In the genomic region with DNA sequence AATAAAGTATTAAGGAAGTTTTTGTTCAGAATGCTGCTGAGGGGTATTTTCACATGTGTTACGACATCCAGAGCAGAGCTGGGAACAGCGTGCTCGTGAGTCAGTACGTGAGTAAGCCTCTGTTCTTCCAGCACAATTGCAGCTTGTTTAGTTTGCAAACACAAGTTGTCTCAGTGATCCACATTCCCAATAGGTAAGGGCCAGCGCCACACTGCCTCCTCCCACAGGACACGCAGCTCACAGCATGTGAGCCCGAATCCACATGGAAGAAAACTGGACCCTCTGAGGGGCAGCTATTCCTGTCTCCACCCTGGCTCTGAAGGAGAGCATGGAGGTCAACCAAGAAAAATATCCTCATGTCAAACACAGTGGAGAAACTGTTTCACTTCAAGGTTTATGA, we compare ENCODE assay signal across 8 cellular contexts.
A peak's percentile ranks its signal among the peaks of the same experiment; 100 is the strongest.
DNase-seq lines count a peak whose midpoint lies in the region; ATAC-seq and TF ChIP-seq lines count a peak whose summit lies in the region.

No MANE protein-coding gene starts in this region.

- H3K36me3 Mint-ChIP-seq in Calu3 (ENCODE audit: insufficient read depth, unreplicated experiment): no peaks in the 10 kb centered on the region

- H3K27me3 ChIP-seq in gastroesophageal sphincter: no peaks in the 10 kb centered on the region
- H3K27me3 ChIP-seq in psoas muscle (ENCODE audit: insufficient read depth in 3 of 3, low read length in 2 of 3): no peaks in the 10 kb centered on the region

- H3K4me3 Mint-ChIP-seq in Calu3 (ENCODE audit: low read depth, unreplicated experiment): peak overlapping the region; percentile 10

- DNase-seq in Calu3 (peak; percentile 68), SW 1271 (lab: John Stamatoyannopoulos, UW) (peak; percentile 50 to 87), psoas muscle (peak; percentile 65 to 80)
- DNase-seq in stimulated activated CD4-positive, alpha-beta T cell treated with anti-CD3 and anti-CD28 coated beads, Interleukin-4, amount 100 ng/mL, for 4 hours: no peak

- H3K4me3 ChIP-seq in gastroesophageal sphincter: no peak overlapping the region
- H3K4me3 ChIP-seq in psoas muscle: no peak overlapping the region

- peak; percentile 96 for ATAC-seq in gastroesophageal sphincter
- peak; percentile 28 to 91 (median 86) for ATAC-seq in psoas muscle
- no peak for ATAC-seq in GM21390 (IDR thresholded peaks at IDR 0.05; ENCODE audit: unreplicated experiment)
- no peak for ATAC-seq in HG02884 (IDR thresholded peaks at IDR 0.05; ENCODE audit: unreplicated experiment)
- no peak for ATAC-seq in GM18520 (IDR thresholded peaks at IDR 0.05; ENCODE audit: unreplicated experiment)

- peak in 1 of 2 donors; percentile 43 for TF ChIP-seq POLR2A in gastroesophageal sphincter (IDR thresholded peaks at IDR 0.05)

- H3K4me1 Mint-ChIP-seq in Calu3 (ENCODE audit: low read depth, unreplicated experiment): peaks cover 17% of the 10 kb centered on the region

- no peaks in the 10 kb centered on the region for H3K9me3 ChIP-seq in gastroesophageal sphincter
- H3K9me3 ChIP-seq in psoas muscle: no peaks in the 10 kb centered on the region

- BruUV-seq in Calu3 (replicated peaks; lab: Mats Ljungman, UMichigan): no TSS peak

- intact Hi-C loops in Calu3 (cut with micrococcal nuclease; ENCODE audit: unreplicated experiment) (loop anchor here (5.0 kb wide), 2 partner anchors 83 to 142 kb away; no protein-coding TSS in a partner anchor), psoas muscle (cut with DNase I) (no loop called here)

- no peak for TF ChIP-seq EP300 in gastroesophageal sphincter (IDR thresholded peaks at IDR 0.05)

- H3K27me3 Mint-ChIP-seq in Calu3 (ENCODE audit: unreplicated experiment): no peaks in the 10 kb centered on the region

- no peaks in the 10 kb centered on the region for H3K36me3 ChIP-seq in gastroesophageal sphincter
- H3K36me3 ChIP-seq in psoas muscle (ENCODE audit: insufficient read depth in 1 of 2, low read depth in 1 of 2): no peaks in the 10 kb centered on the region

- WGBS in gastroesophageal sphincter (ENCODE audit: low coverage in 1 of 2), 2 donors: 9 to 41% methylated on average over 6 to 7 of the region's 7 CpGs
- 56 to 75% (median 67%) methylated on average over 7 of the region's 7 CpGs for WGBS in psoas muscle, 3 donors

- no peaks in the 10 kb centered on the region for H3K9me3 Mint-ChIP-seq in Calu3 (ENCODE audit: low read depth, unreplicated experiment)

- CTCF ChIA-PET in Calu3 (lab: Charles Lee): interaction anchor here (0.8 to 1.1 kb wide), 2 partner anchors 10 to 14 kb away, joined by 4 read pairs; no protein-coding TSS in a partner anchor

- peak overlapping the region; percentile 83 for H3K27ac Mint-ChIP-seq in Calu3 (ENCODE audit: unreplicated experiment)

- H3K27ac ChIP-seq in gastroesophageal sphincter: peak overlapping the region; percentile 73 to 79 (median 76)
- peak overlapping the region; percentile 47 for H3K27ac ChIP-seq in psoas muscle

- TF ChIP-seq CTCF in Calu3 (IDR thresholded peaks at IDR 0.05; ENCODE audit: unreplicated experiment): no peak
- no peak for TF ChIP-seq CTCF in gastroesophageal sphincter (IDR thresholded peaks at IDR 0.05)
- TF ChIP-seq CTCF in psoas muscle (IDR thresholded peaks at IDR 0.05): no peak

- H3K4me1 ChIP-seq in gastroesophageal sphincter: peaks cover 0 to 36% (median 0%) of the 10 kb centered on the region in 3 donors
- H3K4me1 ChIP-seq in psoas muscle: no peaks in the 10 kb centered on the region

Comparison
In these comparisons a context has a peak if more than half of its experiments do, and no peak if none do; other contexts are left out.
1. DNase-seq: peak in Calu3 (single experiment), SW 1271 (2 of 2) and psoas muscle (2 of 2); none in stimulated activated CD4-positive, alpha-beta T cell treated with anti-CD3 and anti-CD28 coated beads, Interleukin-4, amount 100 ng/mL, for 4 hours (0 of 2).
2. ATAC-seq: peak in gastroesophageal sphincter (single experiment) and psoas muscle (4 of 4); none in GM21390 (single experiment), HG02884 (single experiment) and GM18520 (single experiment).